In genomic region chr6:90695316-90695715, GRCh38 we compare ENCODE assay signal across 1 cellular context.
TF ChIP-seq lines count a peak whose summit lies in the region.

No MANE protein-coding gene starts in this region.

TF ChIP-seq in HEK293, 187 proteins besides CTCF, POLR2A, EP300 and RAD21 (continued from another document):
- TF ChIP-seq, protein P1, sequence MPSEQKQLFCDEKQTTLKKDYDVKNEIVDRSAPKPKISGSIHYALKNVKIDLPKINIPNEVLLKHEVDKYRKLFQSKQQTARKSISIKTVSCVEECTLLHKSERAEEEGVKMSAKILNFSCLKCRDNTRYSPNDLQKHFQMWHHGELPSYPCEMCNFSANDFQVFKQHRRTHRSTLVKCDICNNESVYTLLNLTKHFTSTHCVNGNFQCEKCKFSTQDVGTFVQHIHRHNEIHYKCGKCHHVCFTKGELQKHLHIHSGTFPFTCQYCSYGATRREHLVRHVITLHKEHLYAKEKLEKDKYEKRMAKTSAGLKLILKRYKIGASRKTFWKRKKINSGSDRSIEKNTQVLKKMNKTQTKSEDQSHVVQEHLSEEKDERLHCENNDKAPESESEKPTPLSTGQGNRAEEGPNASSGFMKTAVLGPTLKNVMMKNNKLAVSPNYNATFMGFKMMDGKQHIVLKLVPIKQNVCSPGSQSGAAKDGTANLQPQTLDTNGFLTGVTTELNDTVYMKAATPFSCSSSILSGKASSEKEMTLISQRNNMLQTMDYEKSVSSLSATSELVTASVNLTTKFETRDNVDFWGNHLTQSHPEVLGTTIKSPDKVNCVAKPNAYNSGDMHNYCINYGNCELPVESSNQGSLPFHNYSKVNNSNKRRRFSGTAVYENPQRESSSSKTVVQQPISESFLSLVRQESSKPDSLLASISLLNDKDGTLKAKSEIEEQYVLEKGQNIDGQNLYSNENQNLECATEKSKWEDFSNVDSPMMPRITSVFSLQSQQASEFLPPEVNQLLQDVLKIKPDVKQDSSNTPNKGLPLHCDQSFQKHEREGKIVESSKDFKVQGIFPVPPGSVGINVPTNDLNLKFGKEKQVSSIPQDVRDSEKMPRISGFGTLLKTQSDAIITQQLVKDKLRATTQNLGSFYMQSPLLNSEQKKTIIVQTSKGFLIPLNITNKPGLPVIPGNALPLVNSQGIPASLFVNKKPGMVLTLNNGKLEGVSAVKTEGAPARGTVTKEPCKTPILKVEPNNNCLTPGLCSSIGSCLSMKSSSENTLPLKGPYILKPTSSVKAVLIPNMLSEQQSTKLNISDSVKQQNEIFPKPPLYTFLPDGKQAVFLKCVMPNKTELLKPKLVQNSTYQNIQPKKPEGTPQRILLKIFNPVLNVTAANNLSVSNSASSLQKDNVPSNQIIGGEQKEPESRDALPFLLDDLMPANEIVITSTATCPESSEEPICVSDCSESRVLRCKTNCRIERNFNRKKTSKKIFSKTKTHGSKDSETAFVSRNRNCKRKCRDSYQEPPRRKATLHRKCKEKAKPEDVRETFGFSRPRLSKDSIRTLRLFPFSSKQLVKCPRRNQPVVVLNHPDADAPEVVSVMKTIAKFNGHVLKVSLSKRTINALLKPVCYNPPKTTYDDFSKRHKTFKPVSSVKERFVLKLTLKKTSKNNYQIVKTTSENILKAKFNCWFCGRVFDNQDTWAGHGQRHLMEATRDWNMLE (tag by site-specific recombination; conservative IDR thresholded peaks at IDR 0.05; ENCODE audit: low read depth): no peak
- TF ChIP-seq FEZF1 (tag by site-specific recombination; IDR thresholded peaks at IDR 0.05): no peak
